In the genomic region with DNA sequence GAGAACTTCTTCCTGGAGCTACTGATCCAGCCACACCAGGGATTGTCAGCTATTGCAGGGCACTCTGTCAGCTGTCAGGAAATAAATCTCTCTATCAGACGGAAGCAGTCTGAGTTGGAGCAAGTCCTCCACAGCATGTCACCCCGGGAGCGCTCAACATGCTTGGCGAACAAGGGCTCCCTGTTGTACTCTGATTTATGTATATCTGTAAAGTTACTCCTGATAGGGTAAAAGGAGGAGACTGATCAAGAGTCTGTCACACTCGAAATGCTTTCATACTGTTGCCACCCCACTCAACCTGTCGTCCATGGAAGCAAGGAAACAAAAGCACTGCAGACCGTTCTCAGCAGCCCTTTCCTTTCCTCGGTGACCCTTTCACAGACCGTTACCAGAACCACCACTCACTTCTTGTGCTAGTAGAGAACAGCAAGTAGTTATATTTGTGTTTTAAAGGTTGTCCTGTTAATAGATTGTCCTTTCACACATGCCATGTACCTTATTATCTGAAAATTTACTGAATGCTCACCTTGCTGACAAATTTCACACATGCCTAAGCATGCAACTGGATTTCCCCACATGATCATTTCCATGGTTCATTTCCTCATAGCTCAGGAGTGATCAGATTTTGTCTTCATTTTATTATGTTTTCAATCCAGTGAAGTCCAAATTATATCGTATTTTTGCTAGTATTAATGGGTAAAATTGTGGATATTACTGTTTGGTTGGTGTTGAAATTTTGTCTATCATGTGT, we compare ENCODE assay signal across 9 cellular contexts.
A peak's percentile ranks its signal among the peaks of the same experiment; 100 is the strongest.
DNase-seq lines count a peak whose midpoint lies in the region; ATAC-seq and TF ChIP-seq lines count a peak whose summit lies in the region.
"Had no signal": no experiment of that assay in that cellular context is flagged by ENCODE, and none has a peak within 500 bp of the region (broad histone marks: within the 10 kb centered on the region; RNA-seq: fewer than 3 reads in every experiment).

No MANE protein-coding gene starts in this region.

- no peak for TF ChIP-seq CTCF in GM20000 (IDR thresholded peaks at IDR 0.05; ENCODE audit: extremely low read depth, missing control alignments)
- no peak for TF ChIP-seq CTCF in RWPE1 (conservative IDR thresholded peaks at IDR 0.05; ENCODE audit: low read depth)

- no peaks in the 10 kb centered on the region for H3K27me3 Mint-ChIP-seq in activated naive CD8-positive, alpha-beta T cell treated with anti-CD3 and anti-CD28 coated beads for 36 hours
- no peaks in the 10 kb centered on the region for H3K27me3 Mint-ChIP-seq in naive thymus-derived CD8-positive, alpha-beta T cell

- no peak overlapping the region for H3K27ac ChIP-seq in RWPE1
- H3K27ac ChIP-seq: neutrophil had no signal

- no peak overlapping the region for H3K27ac Mint-ChIP-seq in activated naive CD8-positive, alpha-beta T cell treated with anti-CD3 and anti-CD28 coated beads for 36 hours
- peak overlapping the region in 2 of 10 donors; percentile 30 to 90 for H3K27ac Mint-ChIP-seq in naive thymus-derived CD8-positive, alpha-beta T cell

- ATAC-seq in HG03025 (IDR thresholded peaks at IDR 0.05; ENCODE audit: low FRiP score, unreplicated experiment), result peak; percentile 48
- ATAC-seq in naive thymus-derived CD8-positive, alpha-beta T cell, result peak; percentile 36 to 41

- peak overlapping the region; percentile 54; the same call in 1 of the 2 replicates for H3K4me3 ChIP-seq in GM08714 (ENCODE audit: low read length)

- peaks cover 13% of the 10 kb centered on the region for H3K4me1 Mint-ChIP-seq in activated naive CD8-positive, alpha-beta T cell treated with anti-CD3 and anti-CD28 coated beads for 36 hours
- peaks cover 0 to 14% (median 4%) of the 10 kb centered on the region in 4 donors for H3K4me1 Mint-ChIP-seq in naive thymus-derived CD8-positive, alpha-beta T cell

- peak overlapping the region; percentile 54 for H3K4me3 Mint-ChIP-seq in activated naive CD8-positive, alpha-beta T cell treated with anti-CD3 and anti-CD28 coated beads for 36 hours
- H3K4me3 Mint-ChIP-seq in naive thymus-derived CD8-positive, alpha-beta T cell, result peak overlapping the region in 9 of 10 donors; percentile 6 to 83 (median 62)

- CTCF ChIA-PET in RWPE1 (lab: Yijun Ruan, JAX), result no interaction called here

- no peaks in the 10 kb centered on the region for H3K36me3 Mint-ChIP-seq in activated naive CD8-positive, alpha-beta T cell treated with anti-CD3 and anti-CD28 coated beads for 36 hours
- H3K36me3 Mint-ChIP-seq in naive thymus-derived CD8-positive, alpha-beta T cell, result no peaks in the 10 kb centered on the region

- no peak for DNase-seq in activated naive CD8-positive, alpha-beta T cell treated with anti-CD3 and anti-CD28 coated beads for 36 hours
- DNase-seq in naive thymus-derived CD8-positive, alpha-beta T cell, result peak in 4 of 10 donors; percentile 0 to 4 (median 2)
- no peak for DNase-seq in posterior cingulate gyrus
- no peak for DNase-seq in GM20000 (ENCODE audit: low spot score)
- DNase-seq in AG08396 (ENCODE audit: low spot score), result no peak
- no peak for DNase-seq in RWPE1 (ENCODE audit: low spot score)

- intact Hi-C loops in posterior cingulate gyrus (cut with DNase I), result no loop called here

- POLR2A ChIA-PET in naive thymus-derived CD8-positive, alpha-beta T cell (lab: Charles Lee), result no interaction called here
- POLR2A ChIA-PET in RWPE1 (lab: Yijun Ruan, JAX; ENCODE audit: low non-redundant PET), result no interaction called here

- no peaks in the 10 kb centered on the region for H3K9me3 Mint-ChIP-seq in activated naive CD8-positive, alpha-beta T cell treated with anti-CD3 and anti-CD28 coated beads for 36 hours
- peaks cover 0 to 11% (median 0%) of the 10 kb centered on the region in 9 donors for H3K9me3 Mint-ChIP-seq in naive thymus-derived CD8-positive, alpha-beta T cell
